ENCODE assay signal across 8 cellular contexts in genomic region chr11:85595285-85595884, GRCh38. TPM values are rescaled to one million over a fixed set of nuclear protein-coding genes. Genes with fewer than 3 reads are reported as not detected.
DNase-seq lines count a peak whose midpoint lies in the region; ATAC-seq and TF ChIP-seq lines count a peak whose summit lies in the region.

No MANE protein-coding gene starts in this region.

- DNase-seq in AG20443 (ENCODE audit: low spot score) (peak; percentile 60), HS-27A (ENCODE audit: low read depth) (peak; percentile 14), OCI-M1 (lab: John Stamatoyannopoulos, UW) (peak; percentile 91), dorsolateral prefrontal cortex (no peak), mesothelial cell of epicardium (ENCODE audit: low spot score in 2 of 2, unreplicated experiment in 2 of 2) (no peak), mesenteric fat pad (ENCODE audit: low spot score) (no peak)
- DNase-seq in stimulated activated CD4-positive, alpha-beta T cell treated with anti-CD3 and anti-CD28 coated beads, Interleukin-12 subunit alpha, Interleukin-12 subunit beta, amount 100 ng/mL, for 4 hours: no peak

- H3K27ac Mint-ChIP-seq in mesothelial cell of epicardium: no peak overlapping the region

- no peak overlapping the region for H3K4me3 Mint-ChIP-seq in mesothelial cell of epicardium

- no peaks in the 10 kb centered on the region for H3K36me3 Mint-ChIP-seq in mesothelial cell of epicardium

- H3K4me3 ChIP-seq in dorsolateral prefrontal cortex: no peak overlapping the region

- H3K27ac ChIP-seq in dorsolateral prefrontal cortex: no peak overlapping the region

- H3K4me1 Mint-ChIP-seq in mesothelial cell of epicardium: peaks cover 2% of the 10 kb centered on the region

- no peaks in the 10 kb centered on the region for H3K9me3 Mint-ChIP-seq in mesothelial cell of epicardium

- H3K27me3 ChIP-seq in dorsolateral prefrontal cortex: no peaks in the 10 kb centered on the region

- peaks cover 2% of the 10 kb centered on the region for H3K27me3 Mint-ChIP-seq in mesothelial cell of epicardium (ENCODE audit: low read depth)

- peak; percentile 79 for ATAC-seq in GM18499 (IDR thresholded peaks at IDR 0.05; ENCODE audit: insufficient read depth, unreplicated experiment)

- intact Hi-C loops in dorsolateral prefrontal cortex (cut with DNase I): no loop called here

- TF ChIP-seq CTCF in dorsolateral prefrontal cortex (IDR thresholded peaks at IDR 0.05 in 54 of 56, conservative IDR thresholded peaks at IDR 0.05 in 2 of 56; ENCODE audit: low read depth in 1 of 56, partially characterized antibody in 56 of 56) (peak; percentile 52 to 86 (median 69)), mesothelial cell of epicardium (IDR thresholded peaks at IDR 0.05; ENCODE audit: unreplicated experiment) (peak; percentile 51)

RNA-seq across cellular contexts. Expression of gene DLG2, which starts 31.8 kb away (rescaled TPM):
- 100 to 1,000 TPM; 153 to 378 (median 318) TPM for total RNA-seq in dorsolateral prefrontal cortex
- 6.7 to 7.5 TPM (median 7.4 TPM) in 3 replicates for total RNA-seq in mesothelial cell of epicardium
- 2.8 TPM for total RNA-seq in mesenteric fat pad

RNA-seq across cellular contexts. Expression of gene TMEM126B, which starts 33.0 kb away (rescaled TPM):
- total RNA-seq in dorsolateral prefrontal cortex (10 to 100 TPM; 33.6 to 78.5 (median 56.3) TPM), mesothelial cell of epicardium (28.6 to 31.0 TPM (median 29.5 TPM) in 3 replicates), mesenteric fat pad (44.5 TPM)

RNA-seq across cellular contexts. Expression of gene TMEM126A, which starts 52.4 kb away (rescaled TPM):
- 10 to 100 TPM; 17.2 to 40.6 (median 27.3) TPM for total RNA-seq in dorsolateral prefrontal cortex
- 21.0 to 21.4 TPM (median 21.2 TPM) in 3 replicates for total RNA-seq in mesothelial cell of epicardium
- 36.6 TPM for total RNA-seq in mesenteric fat pad

Comparison
In these comparisons a context has a peak if more than half of its experiments do, and no peak if none do; other contexts are left out.
1. DNase-seq: peak in AG20443 (single experiment), HS-27A (single experiment) and OCI-M1 (single experiment); none in dorsolateral prefrontal cortex (0 of 10), mesothelial cell of epicardium (0 of 2), mesenteric fat pad (single experiment) and stimulated activated CD4-positive, alpha-beta T cell treated with anti-CD3 and anti-CD28 coated beads, Interleukin-12 subunit alpha, Interleukin-12 subunit beta, amount 100 ng/mL, for 4 hours (single experiment).
2. RNA of gene DLG2, which starts 31.8 kb away (total RNA-seq): 153 to 378 TPM in dorsolateral prefrontal cortex; 6.7 to 7.5 TPM in mesothelial cell of epicardium and 2.8 TPM in mesenteric fat pad (single experiment); every median in the first group is over 10 times any median in the second.